14 cellular contexts compared by ENCODE assay signal in the genomic region with DNA sequence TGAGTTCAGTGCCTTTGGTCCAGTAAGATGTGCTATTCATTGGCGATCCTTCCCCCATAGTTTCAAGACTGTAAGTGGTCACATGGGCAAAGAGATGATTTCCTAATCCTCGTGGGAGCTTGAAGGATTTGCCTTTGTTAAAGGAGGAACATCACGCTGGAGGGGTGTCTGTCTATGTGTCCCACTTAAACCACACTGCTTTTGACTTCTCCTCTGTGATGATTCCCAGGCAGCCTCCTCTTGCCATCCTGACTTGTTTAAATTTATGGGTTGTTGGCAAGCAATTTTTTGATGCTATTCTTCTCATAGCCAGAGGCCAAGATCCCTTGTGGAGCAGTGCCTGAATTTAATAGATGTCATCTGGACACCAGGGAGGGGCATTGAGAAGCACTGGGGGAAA.
DNase-seq lines count a peak whose midpoint lies in the region; ATAC-seq lines count a peak whose summit lies in the region.
"Had no signal": no experiment of that assay in that cellular context is flagged by ENCODE, and none has a peak within 500 bp of the region (broad histone marks: within the 10 kb centered on the region; RNA-seq: fewer than 3 reads in every experiment).

No MANE protein-coding gene starts in this region.

- H3K9ac ChIP-seq in subcutaneous abdominal adipose tissue (ENCODE audit: low read length in 5 of 5) = peak overlapping the region in 2 of 5 donors; percentile 20 to 71

- no peak overlapping the region for H3K4me3 ChIP-seq in SJSA1
- H3K4me3 ChIP-seq in subcutaneous abdominal adipose tissue (ENCODE audit: low read depth in 1 of 5, low read length in 5 of 5) = peak overlapping the region in 2 of 5 donors; percentile 2 to 39
- H3K4me3 ChIP-seq in H7 (ENCODE audit: insufficient read depth, low read depth, low read length) = no peak overlapping the region

- H3K4me1 ChIP-seq in SJSA1 (replicated peaks) (peaks cover 73% of the 10 kb centered on the region), subcutaneous abdominal adipose tissue (ENCODE audit: control insufficient read depth in 5 of 5, insufficient read depth in 5 of 5, low read length in 5 of 5) (peaks cover 17 to 59% (median 49%) of the 10 kb centered on the region in 5 donors)

- no peak for ATAC-seq in GM21526 (IDR thresholded peaks at IDR 0.05; ENCODE audit: low FRiP score, unreplicated experiment)
- ATAC-seq: HCT116, left cardiac atrium had no signal

- H3K27ac ChIP-seq in SJSA1 = peak overlapping the region; percentile 99
- peak overlapping the region; percentile 89 for H3K27ac ChIP-seq in subcutaneous abdominal adipose tissue (ENCODE audit: low read depth, low read length)
- H3K27ac ChIP-seq: neutrophil had no signal

- peak; percentile 76 for DNase-seq in EH (ENCODE audit: low read depth)
- peak; percentile 50 to 84 for DNase-seq in SJSA1 (ENCODE audit: low read depth in 1 of 2, low spot score in 2 of 2)
- peak; percentile 40 for DNase-seq in fibroblast of the conjunctiva (ENCODE audit: low read depth)
- DNase-seq in KG1 (lab: John Stamatoyannopoulos, UW) = no peak
- DNase-seq in H7 = no peak
- no peak for DNase-seq in NCI-H2029 treated with DMSO at 0.1 percent for 48 hours (lab: John Stamatoyannopoulos, UW)
- DNase-seq: left cardiac atrium; NCI-H1417 treated with DMSO at 0.1 percent for 48 hours; NCI-H2227 treated with DMSO at 0.1 percent for 48 hours; stimulated activated CD4-positive, alpha-beta T cell treated with anti-CD3 and anti-CD28 coated beads, Interleukin-2, amount 100 ng/mL, for 24 hours had no signal

- H3K27me3 ChIP-seq in SJSA1 (replicated peaks) = no peaks in the 10 kb centered on the region
- no peaks in the 10 kb centered on the region for H3K27me3 ChIP-seq in subcutaneous abdominal adipose tissue (ENCODE audit: control insufficient read depth in 5 of 5, insufficient read depth in 4 of 5, low read length in 5 of 5)
- H3K27me3 ChIP-seq in H7 (ENCODE audit: control insufficient read depth, insufficient read depth, low read length) = no peaks in the 10 kb centered on the region
- H3K27me3 ChIP-seq: neutrophil had no signal

- peaks cover 4% of the 10 kb centered on the region for H3K36me3 ChIP-seq in SJSA1
- H3K36me3 ChIP-seq in subcutaneous abdominal adipose tissue (ENCODE audit: control insufficient read depth in 5 of 5, insufficient read depth in 5 of 5, low read length in 5 of 5) = peaks cover 0 to 4% (median 0%) of the 10 kb centered on the region in 5 donors
- H3K36me3 ChIP-seq in H7 (replicated peaks; ENCODE audit: control insufficient read depth, insufficient read depth, low read length) = peaks cover 1% of the 10 kb centered on the region
- H3K36me3 ChIP-seq: neutrophil had no signal

- H3K9me3 ChIP-seq in SJSA1 (replicated peaks) (no peaks in the 10 kb centered on the region), subcutaneous abdominal adipose tissue (ENCODE audit: control insufficient read depth in 5 of 5, low read length in 5 of 5) (no peaks in the 10 kb centered on the region)
- H3K9me3 ChIP-seq: neutrophil had no signal

Comparison
In these comparisons a context has a peak if more than half of its experiments do, and no peak if none do; other contexts are left out.
1. DNase-seq: peak in EH (single experiment), SJSA1 (2 of 2) and fibroblast of the conjunctiva (single experiment); none in KG1 (single experiment), H7 (single experiment) and NCI-H2029 treated with DMSO at 0.1 percent for 48 hours (single experiment).